In genomic region chr5:25744908-25745307, GRCh38 we compare ENCODE assay signal across 1 cellular context.
TF ChIP-seq lines count a peak whose summit lies in the region.

No MANE protein-coding gene starts in this region.

TF ChIP-seq in GM23338, 12 proteins besides CTCF, POLR2A, EP300 and RAD21 (continued from another document):
- TF ChIP-seq, protein P1, sequence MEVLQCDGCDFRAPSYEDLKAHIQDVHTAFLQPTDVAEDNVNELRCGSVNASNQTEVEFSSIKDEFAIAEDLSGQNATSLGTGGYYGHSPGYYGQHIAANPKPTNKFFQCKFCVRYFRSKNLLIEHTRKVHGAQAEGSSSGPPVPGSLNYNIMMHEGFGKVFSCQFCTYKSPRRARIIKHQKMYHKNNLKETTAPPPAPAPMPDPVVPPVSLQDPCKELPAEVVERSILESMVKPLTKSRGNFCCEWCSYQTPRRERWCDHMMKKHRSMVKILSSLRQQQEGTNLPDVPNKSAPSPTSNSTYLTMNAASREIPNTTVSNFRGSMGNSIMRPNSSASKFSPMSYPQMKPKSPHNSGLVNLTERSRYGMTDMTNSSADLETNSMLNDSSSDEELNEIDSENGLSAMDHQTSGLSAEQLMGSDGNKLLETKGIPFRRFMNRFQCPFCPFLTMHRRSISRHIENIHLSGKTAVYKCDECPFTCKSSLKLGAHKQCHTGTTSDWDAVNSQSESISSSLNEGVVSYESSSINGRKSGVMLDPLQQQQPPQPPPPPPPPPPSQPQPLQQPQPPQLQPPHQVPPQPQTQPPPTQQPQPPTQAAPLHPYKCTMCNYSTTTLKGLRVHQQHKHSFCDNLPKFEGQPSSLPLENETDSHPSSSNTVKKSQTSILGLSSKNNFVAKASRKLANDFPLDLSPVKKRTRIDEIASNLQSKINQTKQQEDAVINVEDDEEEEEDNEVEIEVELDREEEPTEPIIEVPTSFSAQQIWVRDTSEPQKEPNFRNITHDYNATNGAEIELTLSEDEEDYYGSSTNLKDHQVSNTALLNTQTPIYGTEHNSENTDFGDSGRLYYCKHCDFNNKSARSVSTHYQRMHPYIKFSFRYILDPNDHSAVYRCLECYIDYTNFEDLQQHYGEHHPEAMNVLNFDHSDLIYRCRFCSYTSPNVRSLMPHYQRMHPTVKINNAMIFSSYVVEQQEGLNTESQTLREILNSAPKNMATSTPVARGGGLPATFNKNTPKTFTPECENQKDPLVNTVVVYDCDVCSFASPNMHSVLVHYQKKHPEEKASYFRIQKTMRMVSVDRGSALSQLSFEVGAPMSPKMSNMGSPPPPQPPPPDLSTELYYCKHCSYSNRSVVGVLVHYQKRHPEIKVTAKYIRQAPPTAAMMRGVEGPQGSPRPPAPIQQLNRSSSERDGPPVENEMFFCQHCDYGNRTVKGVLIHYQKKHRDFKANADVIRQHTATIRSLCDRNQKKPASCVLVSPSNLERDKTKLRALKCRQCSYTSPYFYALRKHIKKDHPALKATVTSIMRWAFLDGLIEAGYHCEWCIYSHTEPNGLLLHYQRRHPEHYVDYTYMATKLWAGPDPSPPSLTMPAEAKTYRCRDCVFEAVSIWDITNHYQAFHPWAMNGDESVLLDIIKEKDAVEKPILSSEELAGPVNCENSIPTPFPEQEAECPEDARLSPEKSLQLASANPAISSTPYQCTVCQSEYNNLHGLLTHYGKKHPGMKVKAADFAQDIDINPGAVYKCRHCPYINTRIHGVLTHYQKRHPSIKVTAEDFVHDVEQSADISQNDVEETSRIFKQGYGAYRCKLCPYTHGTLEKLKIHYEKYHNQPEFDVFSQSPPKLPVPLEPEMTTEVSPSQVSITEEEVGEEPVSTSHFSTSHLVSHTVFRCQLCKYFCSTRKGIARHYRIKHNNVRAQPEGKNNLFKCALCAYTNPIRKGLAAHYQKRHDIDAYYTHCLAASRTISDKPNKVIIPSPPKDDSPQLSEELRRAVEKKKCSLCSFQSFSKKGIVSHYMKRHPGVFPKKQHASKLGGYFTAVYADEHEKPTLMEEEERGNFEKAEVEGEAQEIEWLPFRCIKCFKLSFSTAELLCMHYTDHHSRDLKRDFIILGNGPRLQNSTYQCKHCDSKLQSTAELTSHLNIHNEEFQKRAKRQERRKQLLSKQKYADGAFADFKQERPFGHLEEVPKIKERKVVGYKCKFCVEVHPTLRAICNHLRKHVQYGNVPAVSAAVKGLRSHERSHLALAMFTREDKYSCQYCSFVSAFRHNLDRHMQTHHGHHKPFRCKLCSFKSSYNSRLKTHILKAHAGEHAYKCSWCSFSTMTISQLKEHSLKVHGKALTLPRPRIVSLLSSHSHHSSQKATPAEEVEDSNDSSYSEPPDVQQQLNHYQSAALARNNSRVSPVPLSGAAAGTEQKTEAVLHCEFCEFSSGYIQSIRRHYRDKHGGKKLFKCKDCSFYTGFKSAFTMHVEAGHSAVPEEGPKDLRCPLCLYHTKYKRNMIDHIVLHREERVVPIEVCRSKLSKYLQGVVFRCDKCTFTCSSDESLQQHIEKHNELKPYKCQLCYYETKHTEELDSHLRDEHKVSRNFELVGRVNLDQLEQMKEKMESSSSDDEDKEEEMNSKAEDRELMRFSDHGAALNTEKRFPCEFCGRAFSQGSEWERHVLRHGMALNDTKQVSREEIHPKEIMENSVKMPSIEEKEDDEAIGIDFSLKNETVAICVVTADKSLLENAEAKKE (CRISPR knock-in tag; IDR thresholded peaks at IDR 0.05), result no peak
- TF ChIP-seq POLR2AphosphoS5 (IDR thresholded peaks at IDR 0.05; ENCODE audit: low read depth) (no peak), ZNF331 (CRISPR knock-in tag; IDR thresholded peaks at IDR 0.05; ENCODE audit: low read depth) (no peak), JUNB (IDR thresholded peaks at IDR 0.05; ENCODE audit: unreplicated experiment) (no peak), STAT1 (IDR thresholded peaks at IDR 0.05; ENCODE audit: unreplicated experiment) (no peak)
